Comparison of ENCODE assay signal across 1 cellular context in genomic region chr5:154811653-154812465, GRCh38.
TF ChIP-seq lines count a peak whose summit lies in the region.

No MANE protein-coding gene starts in this region.

TF ChIP-seq in endothelial cell of umbilical vein, 7 proteins besides CTCF, POLR2A, EP300 and RAD21 (continued from another document):
- no peak for TF ChIP-seq FOS (IDR thresholded peaks at IDR 0.05; ENCODE audit: borderline replicate concordance, insufficient read depth, low read length)
- TF ChIP-seq GATA2 (IDR thresholded peaks at IDR 0.05; ENCODE audit: insufficient read depth, insufficient read length, low read depth, low read length), result no peak
